Comparison of ENCODE assay signal across 7 cellular contexts in the genomic region with DNA sequence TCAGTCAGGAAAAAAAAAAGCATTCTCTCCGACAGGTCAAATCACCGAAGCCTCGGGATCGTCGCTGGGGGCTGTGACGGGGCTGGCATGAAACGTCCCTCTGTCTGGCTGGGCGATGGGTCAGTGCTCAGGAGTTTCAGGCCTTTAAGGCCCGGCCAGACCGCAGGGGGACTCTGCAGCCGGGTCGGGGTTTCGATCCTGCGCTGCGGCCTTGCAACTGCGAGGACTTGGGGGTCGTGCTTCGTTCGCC. TPM values are rescaled to one million over a fixed set of nuclear protein-coding genes. Genes with fewer than 3 reads are reported as not detected.
A peak's percentile ranks its signal among the peaks of the same experiment; 100 is the strongest.
DNase-seq lines count a peak whose midpoint lies in the region; ATAC-seq and TF ChIP-seq lines count a peak whose summit lies in the region.

No MANE protein-coding gene starts in this region.

- TF ChIP-seq POLR2A in stomach (IDR thresholded peaks at IDR 0.05), result no peak

- H3K9me3 ChIP-seq in iPS-18c (ENCODE audit: control insufficient read depth, insufficient read depth, low read length) (no peaks in the 10 kb centered on the region), stomach (no peaks in the 10 kb centered on the region)

- TF ChIP-seq EP300 in stomach (IDR thresholded peaks at IDR 0.05), result no peak

- TF ChIP-seq CTCF in HFFc6 (IDR thresholded peaks at IDR 0.05), result no peak; the same call in 1 of the 2 replicates
- TF ChIP-seq CTCF in activated CD8-positive, alpha-beta T cell treated with anti-CD3 and anti-CD28 coated beads for 36 hours (IDR thresholded peaks at IDR 0.05), result no peak
- TF ChIP-seq CTCF in stomach (IDR thresholded peaks at IDR 0.05), result no peak

- H3K27ac ChIP-seq in stomach, result peak overlapping the region; percentile 68 to 94 (median 76)

- peaks cover 4% of the 10 kb centered on the region for H3K27me3 Mint-ChIP-seq in HFFc6 (ENCODE audit: insufficient read depth)
- H3K27me3 Mint-ChIP-seq in activated CD8-positive, alpha-beta T cell treated with anti-CD3 and anti-CD28 coated beads for 36 hours, result no peaks in the 10 kb centered on the region

- CTCF ChIA-PET in activated CD8-positive, alpha-beta T cell treated with anti-CD3 and anti-CD28 coated beads for 36 hours (lab: Charles Lee), result no interaction called here

- H3K9me3 Mint-ChIP-seq in HFFc6, result no peaks in the 10 kb centered on the region
- no peaks in the 10 kb centered on the region for H3K9me3 Mint-ChIP-seq in activated CD8-positive, alpha-beta T cell treated with anti-CD3 and anti-CD28 coated beads for 36 hours

- intact Hi-C loops in activated CD8-positive, alpha-beta T cell treated with anti-CD3 and anti-CD28 coated beads for 36 hours (cut with micrococcal nuclease), result no loop called here
- intact Hi-C loops in stomach (cut with DNase I; ENCODE audit: low total_unique reads), result no loop called here

- in situ Hi-C loops in G401 (cut with HindIII; ENCODE audit: low sequenced_read_pairs), result no loop called here

- no peaks in the 10 kb centered on the region for H3K36me3 Mint-ChIP-seq in HFFc6 (ENCODE audit: low read depth)
- H3K36me3 Mint-ChIP-seq in activated CD8-positive, alpha-beta T cell treated with anti-CD3 and anti-CD28 coated beads for 36 hours (ENCODE audit: low read depth), result no peaks in the 10 kb centered on the region

- WGBS in stomach, 5 donors, result 1 to 3% (median 1%) methylated on average over 12 to 19 of the region's 19 CpGs

- H3K4me3 ChIP-seq in iPS-18c (ENCODE audit: insufficient read depth, low read depth, low read length) (peak overlapping the region; percentile 62), stomach (peak overlapping the region; percentile 67 to 100 (median 88))

- DNase-seq in HFFc6 (no peak), stomach (no peak), G401 (ENCODE audit: low spot score) (no peak)
- no peak for DNase-seq in activated CD8-positive, alpha-beta T cell treated with anti-CD3 and anti-CD28 coated beads for 36 hours
- no peak for DNase-seq in stimulated activated CD4-positive, alpha-beta T cell treated with anti-CD3 and anti-CD28 coated beads, Interleukin-1b, Interleukin-23, amount 100 ng/mL, for 48 hours

- ATAC-seq in activated CD8-positive, alpha-beta T cell treated with anti-CD3 and anti-CD28 coated beads for 36 hours, result no peak
- no peak for ATAC-seq in GM21825 (IDR thresholded peaks at IDR 0.05; ENCODE audit: unreplicated experiment)

- peaks cover 18 to 35% (median 27%) of the 10 kb centered on the region in 4 donors for H3K4me1 ChIP-seq in stomach

- peak overlapping the region; percentile 87 for H3K4me3 Mint-ChIP-seq in HFFc6
- H3K4me3 Mint-ChIP-seq in activated CD8-positive, alpha-beta T cell treated with anti-CD3 and anti-CD28 coated beads for 36 hours, result peak overlapping the region; percentile 72

- no peaks in the 10 kb centered on the region for H3K27me3 ChIP-seq in stomach

- peak overlapping the region; percentile 70 for H3K27ac Mint-ChIP-seq in HFFc6
- H3K27ac Mint-ChIP-seq in activated CD8-positive, alpha-beta T cell treated with anti-CD3 and anti-CD28 coated beads for 36 hours, result peak overlapping the region; percentile 49

- no peaks in the 10 kb centered on the region for H3K36me3 ChIP-seq in stomach

- POLR2A ChIA-PET in activated CD8-positive, alpha-beta T cell treated with anti-CD3 and anti-CD28 coated beads for 36 hours (lab: Charles Lee), result no interaction called here

- peaks cover 20% of the 10 kb centered on the region for H3K4me1 Mint-ChIP-seq in HFFc6 (ENCODE audit: low read depth)
- peaks cover 22% of the 10 kb centered on the region for H3K4me1 Mint-ChIP-seq in activated CD8-positive, alpha-beta T cell treated with anti-CD3 and anti-CD28 coated beads for 36 hours (ENCODE audit: low read depth)

RNA-seq across cellular contexts. Expression of gene CROCC, which starts 8.2 kb away (rescaled TPM):
- 10 to 100 TPM; 10.3 to 14.6 (median 12.5) TPM for total RNA-seq in HFFc6 (2021; fragmentation: NEBNext Ultra II Directional; extraction: Animal tissue kit (Norgen Biotek cat#: 25700))
- total RNA-seq in activated CD8-positive, alpha-beta T cell treated with anti-CD3 and anti-CD28 coated beads for 36 hours, result 10 to 100 TPM; 27.7 to 28.5 TPM
- total RNA-seq in stomach, result 100 to 1,000 TPM in 1 of 5 donors, 10 to 100 TPM in 4; 14.0 to 942 (median 49.1) TPM
- polyA plus RNA-seq in stomach, result 10 to 100 TPM; 17.0 to 27.1 (median 26.2) TPM
- total RNA-seq in G401 (2014; rRNA removed; shearing (Covaris generic)), result 29.7 and 64.4 TPM in 2 replicates

RNA-seq across cellular contexts. Expression of gene RNU1-2, which starts 17.8 kb away (rescaled TPM):
- 1,000 to 10,000 TPM; 1,191 to 2,394 (median 1,819) TPM for total RNA-seq in HFFc6 (2021; fragmentation: NEBNext Ultra II Directional; extraction: Animal tissue kit (Norgen Biotek cat#: 25700))
- total RNA-seq in activated CD8-positive, alpha-beta T cell treated with anti-CD3 and anti-CD28 coated beads for 36 hours, result 1,000 to 10,000 TPM in 1 of 2 experiments, 100 to 1,000 TPM in 1; 820 to 1,043 TPM
- total RNA-seq in stomach, result 1,000 to 10,000 TPM in 1 of 5 donors, under 1 TPM in 4; under 0.01 to 9,966 (median under 0.01) TPM
- not detected for polyA plus RNA-seq in stomach
- total RNA-seq in G401 (2014; rRNA removed; shearing (Covaris generic)), result not detected in 2 replicates
